8 cellular contexts compared by ENCODE assay signal in genomic region chr3:120348065-120348980, GRCh38. TPM values are rescaled to one million over a fixed set of nuclear protein-coding genes. Genes with fewer than 3 reads are reported as not detected.
A peak's percentile ranks its signal among the peaks of the same experiment; 100 is the strongest.
DNase-seq lines count a peak whose midpoint lies in the region; ATAC-seq and TF ChIP-seq lines count a peak whose summit lies in the region.

No MANE protein-coding gene starts in this region.

- DNase-seq in IMR-90 (peak; percentile 10), SK-N-MC (ENCODE audit: low read depth, low spot score) (no peak), amniotic epithelial cell (ENCODE audit: low read depth) (peak; percentile 8), H4 (ENCODE audit: low spot score) (no peak)
- peak; percentile 27 to 35 for DNase-seq in stimulated activated CD4-positive, alpha-beta T cell treated with anti-CD3 and anti-CD28 coated beads, Interleukin-15, amount 100 ng/mL, for 48 hours (ENCODE audit: low read depth in 2 of 2)

- no peak overlapping the region for H2BK15ac ChIP-seq in IMR-90 (ENCODE audit: low read depth, low read length)

- H3K27me3 ChIP-seq in IMR-90 (ENCODE audit: control insufficient read depth, insufficient read depth, low read length) (no peaks in the 10 kb centered on the region), iPS-15b (ENCODE audit: control insufficient read depth, insufficient read depth, low read length) (peaks cover 10% of the 10 kb centered on the region)

- H2AFZ ChIP-seq in IMR-90 (replicated peaks; ENCODE audit: low read length, poor library complexity): peak overlapping the region; percentile 98

- peak overlapping the region; percentile 80 for H3K23ac ChIP-seq in IMR-90 (ENCODE audit: low read depth, low read length)

- H2AK9ac ChIP-seq in IMR-90 (replicated peaks; ENCODE audit: low read depth, low read length, poor library complexity): peak overlapping the region; percentile 89

- peak overlapping the region; percentile 39 for H4K5ac ChIP-seq in IMR-90 (ENCODE audit: low read depth, low read length)

- no peak for TF ChIP-seq RAD21 in IMR-90 (IDR thresholded peaks at IDR 0.05; ENCODE audit: low read length)

- peaks cover 24% of the 10 kb centered on the region for H4K20me1 ChIP-seq in IMR-90 (ENCODE audit: insufficient read depth, low read length)

- in situ Hi-C loops in IMR-90 (cut with MboI; ENCODE audit: low sequenced_read_pairs): no loop called here

- peaks cover 5 to 49% of the 10 kb centered on the region in 2 experiments for H3K79me1 ChIP-seq in IMR-90 (ENCODE audit: low read depth in 1 of 2, low read length in 2 of 2)

- H3K4me3 ChIP-seq in GM08714 (ENCODE audit: low read length) (peak overlapping the region; percentile 88), IMR-90 (ENCODE audit: insufficient read depth, low read depth, low read length) (peak overlapping the region; percentile 80), SK-N-MC (peak overlapping the region; percentile 94), iPS-15b (ENCODE audit: low read depth, low read length) (peak overlapping the region; percentile 84)

- peak overlapping the region; percentile 30 for H2AK5ac ChIP-seq in IMR-90 (ENCODE audit: low read depth, low read length)

- H4K8ac ChIP-seq in IMR-90 (ENCODE audit: low read depth in 2 of 2, low read length in 2 of 2): peak overlapping the region; percentile 7 to 72; a peak in 3 of 4 replicates

- peak overlapping the region; percentile 96 for H3K4me2 ChIP-seq in IMR-90 (ENCODE audit: low read depth, low read length)

- ATAC-seq in GM21737 (IDR thresholded peaks at IDR 0.05; ENCODE audit: unreplicated experiment) (peak; percentile 38), IMR-90 (ENCODE audit: low read depth) (no peak)

- POLR2A ChIA-PET in IMR-90 (lab: Charles Lee; ENCODE audit: unreplicated experiment): interaction anchor here (0.7 kb wide), 1 partner anchor 69 kb away, joined by 3 read pairs; no protein-coding TSS in a partner anchor

- peak overlapping the region; percentile 90 for H2BK5ac ChIP-seq in IMR-90 (ENCODE audit: low read depth, low read length, poor library complexity, severe bottlenecking)

- intact Hi-C loops in IMR-90 (cut with micrococcal nuclease): loop anchor here (1.0 to 5.0 kb wide), 2 partner anchors 101 to 211 kb away; no protein-coding TSS in a partner anchor

- BruUV-seq in IMR-90 (replicated peaks; lab: Mats Ljungman, UMichigan): no TSS peak

- H3K18ac ChIP-seq in IMR-90 (ENCODE audit: low read depth, low read length): peak overlapping the region; percentile 43; the same call in 1 of the 2 replicates

- H2BK20ac ChIP-seq in IMR-90 (ENCODE audit: low read depth, low read length): no peak overlapping the region

- 1% methylated on average over 25 of the region's 40 CpGs; no CpG with 5 or more reads in 1 of the 2 experiments for WGBS in IMR-90 (ENCODE audit: extremely low coverage in 2 of 2, insufficient read length in 1 of 2), 2 experiments

- H3K36me3 ChIP-seq in IMR-90 (ENCODE audit: control insufficient read depth, insufficient read depth, low read length) (no peaks in the 10 kb centered on the region), SK-N-MC (ENCODE audit: insufficient read depth, low read length) (peaks cover 35% of the 10 kb centered on the region), iPS-15b (ENCODE audit: control insufficient read depth, insufficient read depth, low read length) (no peaks in the 10 kb centered on the region)

- peak overlapping the region; percentile 14; the same call in 1 of the 2 replicates for H3K56ac ChIP-seq in IMR-90 (ENCODE audit: extremely low read depth, insufficient read depth, low read length)

- H3K9ac ChIP-seq in IMR-90 (ENCODE audit: low read depth, low read length) (peak overlapping the region; percentile 76), SK-N-MC (ENCODE audit: insufficient read length) (peak overlapping the region; percentile 79), iPS-15b (ENCODE audit: low read depth, low read length) (peak overlapping the region; percentile 66)

- dilution Hi-C loops in IMR-90 (cut with HindIII; ENCODE audit: low sequenced_read_pairs, unreplicated experiment): no loop called here

- peak overlapping the region; percentile 48; the same call in 1 of the 2 replicates for H4K91ac ChIP-seq in IMR-90 (ENCODE audit: insufficient read depth, low read depth, low read length)

- H3K27ac ChIP-seq in IMR-90 (ENCODE audit: insufficient read depth, low read length) (peak overlapping the region; percentile 86), SK-N-MC (0 out of 2 replicates have a peak overlapping the region, but pooled peaks have one; percentile 39)

- H3K14ac ChIP-seq in IMR-90 (replicated peaks; ENCODE audit: low read depth, low read length): peak overlapping the region; percentile 49

- peaks cover 5% of the 10 kb centered on the region for H3K4me1 ChIP-seq in IMR-90 (ENCODE audit: control insufficient read depth, insufficient read depth, low read length)
- H3K4me1 ChIP-seq in iPS-15b (ENCODE audit: control insufficient read depth, insufficient read depth, low read length): peaks cover 9% of the 10 kb centered on the region

- no peak for TF ChIP-seq CTCF in IMR-90 (conservative IDR thresholded peaks at IDR 0.05; ENCODE audit: low read depth, low read length)

- no peaks in the 10 kb centered on the region for H3K9me3 ChIP-seq in IMR-90 (ENCODE audit: control insufficient read depth, insufficient read depth, low read length)
- no peaks in the 10 kb centered on the region for H3K9me3 ChIP-seq in SK-N-MC (ENCODE audit: low read depth, low read length)
- H3K9me3 ChIP-seq in iPS-15b (ENCODE audit: control insufficient read depth, insufficient read depth, low read length): no peaks in the 10 kb centered on the region

- H2BK120ac ChIP-seq in IMR-90 (ENCODE audit: low read depth, low read length): peak overlapping the region; percentile 52; the same call in 1 of the 2 replicates

- no peak for TF ChIP-seq POLR2A in IMR-90 (IDR thresholded peaks at IDR 0.05; ENCODE audit: low read depth, low read length)

- CTCF ChIA-PET in IMR-90 (lab: Yijun Ruan, JAX): interaction anchor here (1.1 to 1.2 kb wide), 2 partner anchors 11 to 211 kb away, joined by 4 read pairs; no protein-coding TSS in a partner anchor

- peak overlapping the region; percentile 78 for H3K4ac ChIP-seq in IMR-90 (ENCODE audit: low read depth, low read length)

- peaks cover 2% of the 10 kb centered on the region for H3K9me1 ChIP-seq in IMR-90 (ENCODE audit: insufficient read depth, low read length)

TF ChIP-seq in IMR-90, 13 proteins besides CTCF, POLR2A, EP300 and RAD21:
- TF ChIP-seq RFX5 (IDR thresholded peaks at IDR 0.05; ENCODE audit: low read depth, low read length) (no peak), MXI1 (IDR thresholded peaks at IDR 0.05; ENCODE audit: borderline replicate concordance, low read depth, low read length) (peak; percentile 25; the same call in 1 of the 2 replicates)

RNA-seq across cellular contexts. Expression of gene LRRC58, which starts 0.8 kb away (rescaled TPM):
- 13.4 and 21.7 TPM in 2 replicates for total RNA-seq in IMR-90 (2012; rRNA removed)
- polyA plus RNA-seq in IMR-90 (2012; rRNA removed): 4.2 and 5.0 TPM in 2 replicates
- 1.7 and 2.1 TPM in 2 replicates for polyA plus RNA-seq in IMR-90 (2012; cell fraction: cytosol; rRNA removed)
- 1.6 and 3.2 TPM in 2 replicates for polyA plus RNA-seq in IMR-90 (2012; cell fraction: nucleus; rRNA removed; ENCODE audit: low replicate concordance)
- total RNA-seq in H4 (2014; rRNA removed; shearing (Covaris generic)): 26.3 and 38.2 TPM in 2 replicates

Comparison
In these comparisons a context has a peak if more than half of its experiments do, and no peak if none do; other contexts are left out.
1. DNase-seq: peak in IMR-90 (single experiment), amniotic epithelial cell (single experiment) and stimulated activated CD4-positive, alpha-beta T cell treated with anti-CD3 and anti-CD28 coated beads, Interleukin-15, amount 100 ng/mL, for 48 hours (2 of 2); none in SK-N-MC (single experiment) and H4 (single experiment).
2. Peak in every context shown above with its lines, with median percentiles within 50 percentile points of each other: H3K4me3 ChIP-seq and H3K9ac ChIP-seq.